8 cellular contexts compared by ENCODE assay signal in the genomic region with DNA sequence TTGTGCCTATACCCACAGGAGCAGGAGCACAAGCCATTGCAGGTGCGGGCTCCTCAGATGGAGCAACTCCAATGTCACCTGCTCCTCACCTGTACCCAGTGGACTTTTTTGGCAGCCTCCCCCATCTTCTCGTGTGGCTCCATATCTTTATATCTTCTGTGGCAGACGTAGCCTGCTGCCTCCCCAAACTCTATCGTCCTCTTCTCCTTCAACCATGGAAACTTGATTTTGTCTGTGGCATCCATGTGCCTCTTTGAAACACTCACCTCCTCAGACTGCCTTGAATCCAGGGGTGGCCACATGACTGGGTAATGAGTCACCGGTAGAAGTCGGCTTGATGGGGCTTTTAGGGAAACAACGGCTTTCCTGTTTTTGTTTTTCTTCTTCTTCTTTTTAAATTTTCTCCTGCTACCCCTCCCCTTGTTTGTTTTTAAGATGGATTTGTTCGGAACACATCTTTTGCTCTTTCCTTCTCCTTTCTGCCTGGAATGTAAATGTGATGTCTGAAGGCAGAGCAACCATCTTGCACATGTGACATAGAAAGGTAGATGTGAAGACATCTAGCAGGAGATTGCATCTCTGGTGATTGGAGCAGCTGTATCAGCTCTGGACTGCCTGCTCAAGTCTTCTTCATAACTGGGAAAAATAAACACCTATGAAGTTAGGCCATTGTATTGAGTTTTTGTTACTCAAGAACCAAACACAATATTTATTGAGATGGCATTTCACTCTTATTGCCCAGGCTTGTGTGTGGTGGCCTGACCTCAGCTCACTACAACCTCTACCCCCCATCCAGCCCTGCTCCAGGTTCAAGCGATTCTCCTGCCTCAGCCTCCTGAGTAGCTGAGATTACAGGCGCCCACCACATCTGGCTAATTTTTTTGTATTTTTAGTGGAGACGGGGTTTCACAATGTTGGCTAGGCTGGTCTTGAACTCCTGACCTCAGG.
A peak's percentile ranks its signal among the peaks of the same experiment; 100 is the strongest.
DNase-seq lines count a peak whose midpoint lies in the region; ATAC-seq and TF ChIP-seq lines count a peak whose summit lies in the region.

No MANE protein-coding gene starts in this region.

- peak overlapping the region; percentile 66 for H3K4me3 Mint-ChIP-seq in T-helper 1 cell treated with Interleukin-12 subunit alpha and Interleukin-12 subunit beta and Interleukin-4 antibody, amounts not matched to agents 30 μg/mL and 1 μg/mL, for 36 hours
- H3K4me3 Mint-ChIP-seq in central memory CD8-positive, alpha-beta T cell: no peak overlapping the region

- H3K9ac ChIP-seq in GM23248 (peak overlapping the region; percentile 59), parathyroid adenoma (no peak overlapping the region)

- H2AFZ ChIP-seq in GM23248 (peak overlapping the region; percentile 96), parathyroid adenoma (peak overlapping the region; percentile 76)

- ATAC-seq in central memory CD8-positive, alpha-beta T cell (replicated peaks; ENCODE audit: extremely low read depth, poor library complexity, severe bottlenecking): no peak
- no peak for ATAC-seq in GM19463 (IDR thresholded peaks at IDR 0.05; ENCODE audit: unreplicated experiment)
- ATAC-seq in HG03342 (IDR thresholded peaks at IDR 0.05; ENCODE audit: unreplicated experiment): no peak

- H3K36me3 ChIP-seq in GM23248 (ENCODE audit: low read depth) (no peaks in the 10 kb centered on the region), parathyroid adenoma (ENCODE audit: control insufficient read depth, insufficient read depth, low read length) (no peaks in the 10 kb centered on the region)

- H3K27me3 ChIP-seq in GM23248 (replicated peaks; ENCODE audit: insufficient read depth): no peaks in the 10 kb centered on the region
- no peaks in the 10 kb centered on the region for H3K27me3 ChIP-seq in parathyroid adenoma (ENCODE audit: control insufficient read depth, insufficient read depth, low read length)

- no peaks in the 10 kb centered on the region for H3K27me3 Mint-ChIP-seq in T-helper 1 cell treated with Interleukin-12 subunit alpha and Interleukin-12 subunit beta and Interleukin-4 antibody, amounts not matched to agents 30 μg/mL and 1 μg/mL, for 36 hours (ENCODE audit: low read depth)
- H3K27me3 Mint-ChIP-seq in central memory CD8-positive, alpha-beta T cell: no peaks in the 10 kb centered on the region

- H3K27ac ChIP-seq in GM23248: peak overlapping the region; percentile 79
- H3K27ac ChIP-seq in parathyroid adenoma: peak overlapping the region; percentile 20

- peaks cover 31% of the 10 kb centered on the region for H3K4me1 ChIP-seq in GM23248 (ENCODE audit: insufficient read depth)
- H3K4me1 ChIP-seq in parathyroid adenoma: peaks cover 43% of the 10 kb centered on the region

- 59 to 63% methylated on average over 11 of the region's 11 CpGs for WGBS in GM23248 (ENCODE audit: low coverage in 1 of 2, low lambda C conversion rate in 2 of 2, missing lambda C conversion rate in 2 of 2), 2 experiments

- no peak overlapping the region for H3K4me3 ChIP-seq in GM23248
- no peak overlapping the region for H3K4me3 ChIP-seq in parathyroid adenoma (ENCODE audit: low read depth, low read length)

- H3K9me3 Mint-ChIP-seq in T-helper 1 cell treated with Interleukin-12 subunit alpha and Interleukin-12 subunit beta and Interleukin-4 antibody, amounts not matched to agents 30 μg/mL and 1 μg/mL, for 36 hours: peaks cover 10% of the 10 kb centered on the region
- no peaks in the 10 kb centered on the region for H3K9me3 Mint-ChIP-seq in central memory CD8-positive, alpha-beta T cell

- TF ChIP-seq CTCF in parathyroid adenoma (IDR thresholded peaks at IDR 0.05): no peak

- no peaks in the 10 kb centered on the region for H4K20me1 ChIP-seq in GM23248 (ENCODE audit: insufficient read depth)

- H3K9me2 ChIP-seq in GM23248 (ENCODE audit: insufficient read depth): no peaks in the 10 kb centered on the region

- in situ Hi-C loops in GM23248 (cut with MboI): loop anchor here (10.0 kb wide), 1 partner anchor 70 kb away; a partner anchor contains a TSS

- H3K27ac Mint-ChIP-seq in T-helper 1 cell treated with Interleukin-12 subunit alpha and Interleukin-12 subunit beta and Interleukin-4 antibody, amounts not matched to agents 30 μg/mL and 1 μg/mL, for 36 hours: peak overlapping the region; percentile 95
- peak overlapping the region; percentile 82 for H3K27ac Mint-ChIP-seq in central memory CD8-positive, alpha-beta T cell (ENCODE audit: low read depth)

- H3K4me2 ChIP-seq in GM23248 (ENCODE audit: unreplicated experiment): peak overlapping the region; percentile 83
- H3K4me2 ChIP-seq in parathyroid adenoma (ENCODE audit: low read length): no peak overlapping the region

- H3K79me2 ChIP-seq in GM23248 (ENCODE audit: insufficient read depth) (no peaks in the 10 kb centered on the region), parathyroid adenoma (no peaks in the 10 kb centered on the region)

- peak; percentile 83 for DNase-seq in GM23248
- DNase-seq in central memory CD8-positive, alpha-beta T cell (ENCODE audit: low spot score in 2 of 2): no peak
- no peak for DNase-seq in NCI-H2227 (lab: John Stamatoyannopoulos, UW; ENCODE audit: unreplicated experiment)
- no peak for DNase-seq in HPDE6-E6E7 (ENCODE audit: extremely low spot score)

- peaks cover 64% of the 10 kb centered on the region for H3K4me1 Mint-ChIP-seq in T-helper 1 cell treated with Interleukin-12 subunit alpha and Interleukin-12 subunit beta and Interleukin-4 antibody, amounts not matched to agents 30 μg/mL and 1 μg/mL, for 36 hours (ENCODE audit: low read depth)
- peaks cover 25% of the 10 kb centered on the region for H3K4me1 Mint-ChIP-seq in central memory CD8-positive, alpha-beta T cell

- peaks cover 34% of the 10 kb centered on the region for H3K36me3 Mint-ChIP-seq in T-helper 1 cell treated with Interleukin-12 subunit alpha and Interleukin-12 subunit beta and Interleukin-4 antibody, amounts not matched to agents 30 μg/mL and 1 μg/mL, for 36 hours (ENCODE audit: low read depth)
- H3K36me3 Mint-ChIP-seq in central memory CD8-positive, alpha-beta T cell (ENCODE audit: insufficient read depth): peaks cover 1% of the 10 kb centered on the region

- H3K9me3 ChIP-seq in GM23248 (ENCODE audit: low read depth) (no peaks in the 10 kb centered on the region), parathyroid adenoma (ENCODE audit: control insufficient read depth, low read length) (no peaks in the 10 kb centered on the region)

- H3F3A ChIP-seq in GM23248 (ENCODE audit: insufficient read depth): peaks cover 27% of the 10 kb centered on the region
